Comparison of ENCODE assay signal across 8 cellular contexts in the genomic region with DNA sequence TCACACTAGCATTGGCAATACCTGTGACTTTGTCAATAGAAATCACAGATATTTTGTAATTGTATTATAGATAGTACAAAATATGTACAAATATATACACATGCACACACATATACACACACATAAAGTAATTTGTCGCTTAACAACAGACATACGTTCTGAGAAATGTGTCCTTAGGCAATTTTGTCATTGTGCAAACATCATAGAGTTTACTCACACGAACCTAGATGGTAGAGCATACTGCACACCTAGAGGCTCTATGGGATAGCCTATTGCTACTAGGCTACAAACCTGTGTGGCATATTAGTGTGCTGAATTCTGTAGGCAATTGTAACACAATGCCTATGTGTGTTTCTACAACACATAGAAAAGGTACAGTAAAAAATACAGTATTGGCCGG. TPM values are rescaled to one million over a fixed set of nuclear protein-coding genes. Genes with fewer than 3 reads are reported as not detected.
"Had no signal": no experiment of that assay in that cellular context is flagged by ENCODE, and none has a peak within 500 bp of the region (broad histone marks: within the 10 kb centered on the region; RNA-seq: fewer than 3 reads in every experiment).

No MANE protein-coding gene starts in this region.

- H3K27me3 Mint-ChIP-seq: IgD-negative memory B cell had no signal

- H3K27ac ChIP-seq: HL-60 had no signal

- H3K9me3 Mint-ChIP-seq: GM23338, H9, IgD-negative memory B cell had no signal

- H3K4me2 ChIP-seq: GM23338 had no signal

- H3K4me3 ChIP-seq: GM23338 had no signal

- H2AFZ ChIP-seq: GM23338 had no signal

- H3K27ac Mint-ChIP-seq: GM23338, H9, IgD-negative memory B cell had no signal

- H3K4me3 Mint-ChIP-seq: GM23338, H9, IgD-negative memory B cell had no signal

- FAIRE-seq: H1, H54 had no signal

- H3K36me3 Mint-ChIP-seq: IgD-negative memory B cell had no signal

RNA-seq across cellular contexts. Expression of gene FOXN1, which starts 35.3 kb away (rescaled TPM):
- total RNA-seq: GM23338, H1, H9, HepG2, HT1080 had no signal
- polyA plus RNA-seq: GM23338, H1, IgD-negative memory B cell had no signal
